26 cellular contexts compared by ENCODE assay signal in the genomic region with DNA sequence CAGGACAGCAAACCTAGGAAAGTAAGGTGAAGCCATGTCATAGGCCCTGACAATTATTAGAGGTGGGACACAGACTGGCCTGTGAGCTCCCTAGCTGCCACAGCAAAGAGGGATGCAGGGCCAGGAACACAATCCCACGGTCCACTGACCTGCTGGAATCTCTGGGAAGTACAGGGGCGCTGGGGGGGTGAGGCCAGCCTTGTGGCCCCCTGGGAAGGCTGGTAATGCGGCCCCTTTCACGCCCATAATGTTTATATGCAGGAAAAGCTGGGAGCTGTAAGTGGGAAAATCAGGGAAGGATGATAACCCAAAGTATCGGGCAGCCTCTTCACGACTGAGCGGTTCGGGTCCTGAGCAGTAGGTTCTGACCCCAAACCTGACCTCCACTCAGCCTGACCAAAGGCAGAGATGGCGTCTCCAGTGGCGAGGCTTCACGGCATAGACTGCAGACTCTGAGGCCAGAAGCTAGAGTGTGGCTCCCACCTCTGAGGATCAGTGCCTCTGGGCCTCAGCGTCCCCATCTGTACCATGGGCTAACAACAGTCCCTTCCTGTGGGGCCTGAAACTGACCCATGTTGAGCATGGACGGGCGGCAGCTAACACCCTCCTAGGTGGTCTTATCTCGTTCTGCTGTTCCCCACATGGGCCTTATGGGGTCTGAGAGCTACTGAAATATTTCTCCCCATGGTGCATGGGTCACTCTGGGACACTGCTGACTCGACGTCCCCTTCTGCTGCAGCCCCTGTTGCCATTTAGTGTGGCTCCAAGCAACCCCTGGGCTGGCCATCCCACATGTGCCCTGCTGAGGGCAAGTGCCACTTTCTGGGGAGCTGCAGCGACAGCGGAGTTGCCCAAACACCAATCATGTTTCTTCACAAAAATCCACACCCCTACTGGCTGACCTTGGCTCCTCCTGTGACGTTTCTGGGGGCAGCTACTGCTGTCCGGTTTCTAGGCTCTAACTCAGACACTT.
"Had no signal": no experiment of that assay in that cellular context is flagged by ENCODE, and none has a peak within 500 bp of the region (broad histone marks: within the 10 kb centered on the region; RNA-seq: fewer than 3 reads in every experiment).

No MANE protein-coding gene starts in this region.

- H3K4me1 ChIP-seq: left lung, parathyroid adenoma, right atrium auricular region, right lobe of liver, stomach, testis, thyroid gland, transverse colon, upper lobe of right lung had no signal

- H3K9me3 ChIP-seq: right atrium auricular region, right lobe of liver, testis, thyroid gland, transverse colon, upper lobe of right lung had no signal

- H3K36me3 ChIP-seq: left lung, right atrium auricular region, right lobe of liver, thyroid gland, transverse colon, upper lobe of right lung had no signal

- H3K4me2 ChIP-seq: smooth muscle cell had no signal

- H3K4me3 ChIP-seq: left lung, lung, mucosa of descending colon, right atrium auricular region, right lobe of liver, smooth muscle cell, stomach, testis, thyroid gland, transverse colon, upper lobe of right lung had no signal

- H3K27ac ChIP-seq: left lung, parathyroid adenoma, right atrium auricular region, right lobe of liver, stomach, testis, thyroid gland, transverse colon, upper lobe of right lung had no signal

- H3K79me2 ChIP-seq: parathyroid adenoma had no signal

- H3K27me3 ChIP-seq: right atrium auricular region, right lobe of liver, testis, thyroid gland, transverse colon, upper lobe of right lung had no signal

- H3K9ac ChIP-seq: parathyroid adenoma had no signal

- FAIRE-seq: keratinocyte had no signal

- H2AFZ ChIP-seq: parathyroid adenoma had no signal

- ATAC-seq: left colon; left lung; mucosa of descending colon; naive thymus-derived CD4-positive, alpha-beta T cell; natural killer cell treated with Interleukin-12 subunit alpha and Interleukin-12 subunit beta and Interleukin-15 and Interleukin-18, amount 100 ng/mL, for 72 hours; right lobe of liver; stimulated activated naive B cell treated with anti-CD40 and anti-IgM and Interleukin-4, amounts not matched to agents 10 μg/mL and 1 μg/mL and 100 μg/mL, for 72 hours; stimulated activated naive CD8-positive, alpha-beta T cell treated with anti-CD3 and anti-CD28 coated beads, Interleukin-15, Interleukin-2, amounts not matched to agents 100 U/mL and 50 U/mL, for 24 hours had no signal

- DNase-seq: hippocampal formation; left lung; mesendoderm; midbrain; mucosa of descending colon; naive thymus-derived CD4-positive, alpha-beta T cell; nucleus accumbens; stimulated activated CD4-positive, alpha-beta T cell treated with anti-CD3 and anti-CD28 coated beads, Interleukin-12 subunit alpha, Interleukin-12 subunit beta, amount 100 ng/mL, for 4 hours; stimulated activated CD4-positive, alpha-beta T cell treated with anti-CD3 and anti-CD28 coated beads, Interleukin-15, amount 100 ng/mL, for 24 hours; stimulated activated CD4-positive, alpha-beta T cell treated with anti-CD3 and anti-CD28 coated beads, Interleukin-2, amount 100 ng/mL, for 24 hours; stimulated activated CD4-positive, alpha-beta T cell treated with anti-CD3 and anti-CD28 coated beads, Interleukin-4, amount 100 ng/mL, for 1 hour; stimulated activated naive B cell treated with anti-CD40 and anti-IgM and Interleukin-4, amounts not matched to agents 10 μg/mL and 1 μg/mL and 100 μg/mL, for 72 hours; stimulated activated naive CD8-positive, alpha-beta T cell treated with anti-CD3 and anti-CD28 coated beads, Interleukin-15, Interleukin-2, amounts not matched to agents 100 U/mL and 50 U/mL, for 24 hours; stomach; testis; thyroid gland; transverse colon had no signal
